8 cellular contexts compared by ENCODE assay signal in the genomic region with DNA sequence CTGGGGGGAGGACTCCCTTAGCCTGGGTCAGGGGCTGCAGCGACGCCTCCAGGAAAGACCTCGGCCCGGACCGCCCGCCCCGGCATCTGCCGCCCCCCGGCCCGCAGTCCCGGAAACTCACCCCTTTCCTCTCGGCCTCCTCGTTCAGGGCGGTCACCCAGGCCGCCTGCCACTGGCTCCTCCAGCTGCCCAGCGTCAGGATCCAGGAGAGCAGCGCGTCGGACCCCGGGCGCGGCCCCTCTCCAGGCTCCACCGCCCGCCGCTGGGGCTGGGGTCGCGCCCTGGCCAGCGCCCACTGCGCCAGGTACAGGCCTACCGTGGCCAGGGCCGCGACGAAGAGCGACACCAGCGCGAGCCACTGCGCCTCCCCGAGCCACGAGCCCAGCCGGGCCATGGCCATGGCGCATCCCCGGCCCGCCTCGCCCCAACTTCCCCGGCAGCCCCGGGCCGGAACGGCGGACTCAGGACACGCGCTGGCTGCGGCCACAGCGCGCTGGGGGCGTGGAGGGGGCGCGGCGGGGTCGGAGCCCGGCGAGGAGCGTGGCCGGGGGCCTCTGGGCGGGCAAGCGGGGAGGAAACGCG. TPM values are rescaled to one million over a fixed set of nuclear protein-coding genes. Genes with fewer than 3 reads are reported as not detected.
DNase-seq lines count a peak whose midpoint lies in the region; TF ChIP-seq lines count a peak whose summit lies in the region.

No MANE protein-coding gene starts in this region.

- intact Hi-C loops in vagina (cut with DNase I) = loop anchor here (10.0 kb wide), 1 partner anchor 51 kb away; no protein-coding TSS in a partner anchor

- 0 to 1% methylated on average over 30 to 65 of the region's 67 CpGs for whole genome bisulfite sequencing in mesodermal cell (ENCODE audit: insufficient coverage in 2 of 2), 2 experiments

- no peak for TF ChIP-seq CTCF in HL-60 (IDR thresholded peaks at IDR 0.05; ENCODE audit: insufficient read depth, low read length)
- TF ChIP-seq CTCF in choroid plexus epithelial cell (conservative IDR thresholded peaks at IDR 0.05; ENCODE audit: low read depth, low read length) = no peak
- TF ChIP-seq CTCF in vagina (IDR thresholded peaks at IDR 0.05) = no peak

- peak; percentile 33 for DNase-seq in NCI-H748 (lab: John Stamatoyannopoulos, UW; ENCODE audit: unreplicated experiment)
- no peak for DNase-seq in NCI-H748 treated with DMSO at 0.1 percent for 48 hours (lab: John Stamatoyannopoulos, UW)
- DNase-seq in HL-60 (ENCODE audit: low read depth in 1 of 2, low spot score in 1 of 2) = no peak
- no peak for DNase-seq in choroid plexus epithelial cell (ENCODE audit: low read depth)
- no peak for DNase-seq in vagina (ENCODE audit: extremely low spot score in 2 of 2)
- DNase-seq in midbrain (lab: John Stamatoyannopoulos, UW) = no peak
- DNase-seq in NCI-H226 = no peak

- H3K27me3 ChIP-seq in HL-60 (ENCODE audit: insufficient read depth, poor library complexity, severe bottlenecking) (no peaks in the 10 kb centered on the region), vagina (no peaks in the 10 kb centered on the region)

- H3K4me1 ChIP-seq in mesodermal cell (ENCODE audit: control insufficient read depth, insufficient read depth, low read length, poor library complexity, severe bottlenecking) (peaks cover 17% of the 10 kb centered on the region), vagina (peaks cover 71% of the 10 kb centered on the region)

- H3K4me3 ChIP-seq in HL-60 (replicated peaks; ENCODE audit: insufficient read depth, low read length) (peak overlapping the region; percentile 50), choroid plexus epithelial cell (ENCODE audit: low read depth, low read length) (peak overlapping the region; percentile 63), mesodermal cell (ENCODE audit: extremely low read depth, insufficient read depth, low read length, poor library complexity, severe bottlenecking) (peak overlapping the region; percentile 50), vagina (peak overlapping the region; percentile 67 to 75)

- H3K9me3 ChIP-seq in mesodermal cell (ENCODE audit: control insufficient read depth, low read length) (no peaks in the 10 kb centered on the region), vagina (no peaks in the 10 kb centered on the region)

- peak overlapping the region; percentile 31 for H3K27ac ChIP-seq in HL-60 (replicated peaks)
- H3K27ac ChIP-seq in mesodermal cell (ENCODE audit: low read depth, low read length, severe bottlenecking) = no peak overlapping the region
- peak overlapping the region; percentile 77 for H3K27ac ChIP-seq in vagina

- H3K36me3 ChIP-seq in mesodermal cell (ENCODE audit: control insufficient read depth, insufficient read depth, low read length) (no peaks in the 10 kb centered on the region), vagina (no peaks in the 10 kb centered on the region)

- no peak for TF ChIP-seq POLR2A in vagina (IDR thresholded peaks at IDR 0.05)

RNA-seq across cellular contexts. Expression of a gene that starts 0.5 kb away (rescaled TPM):
- 9.5 TPM for polyA plus RNA-seq in mesodermal cell (2013, experiment 1 of 2)
- 10.1 TPM for polyA plus RNA-seq in mesodermal cell (2013, experiment 2 of 2)
- 36.1 TPM for total RNA-seq in vagina

RNA-seq across cellular contexts. Expression of a gene that starts 56.8 kb away (rescaled TPM):
- polyA plus RNA-seq in mesodermal cell (2013, experiment 1 of 2) = 8.5 TPM
- polyA plus RNA-seq in mesodermal cell (2013, experiment 2 of 2) = 8.7 TPM
- total RNA-seq in vagina = 16.7 TPM
